Comparison of ENCODE assay signal across 8 cellular contexts in genomic region chr1:13960376-13960987, GRCh38.
DNase-seq lines count a peak whose midpoint lies in the region; ATAC-seq lines count a peak whose summit lies in the region.

No MANE protein-coding gene starts in this region.

- DNase-seq in SIG-M5 treated with dmso at 0.1 percent for 504 hours (lab: John Stamatoyannopoulos, UW; ENCODE audit: unreplicated experiment) (peak; percentile 7), SIG-M5 (lab: John Stamatoyannopoulos, UW) (no peak), NCI-H146 (lab: John Stamatoyannopoulos, UW) (peak; percentile 60), cerebellar cortex (ENCODE audit: low spot score) (peak; percentile 79), kidney tubule cell (ENCODE audit: low spot score) (peak; percentile 58)
- DNase-seq in activated CD4-positive, alpha-beta T cell treated with anti-CD3 and anti-CD28 coated beads for 24 hours (ENCODE audit: low read depth in 2 of 2), result peak; percentile 58 to 59
- DNase-seq in stimulated activated CD4-positive, alpha-beta T cell treated with anti-CD3 and anti-CD28 coated beads, Interleukin-2, amount 100 ng/mL, for 48 hours, result peak; percentile 67 to 70

- no peak for ATAC-seq in GM19328 (IDR thresholded peaks at IDR 0.05; ENCODE audit: unreplicated experiment)
